ENCODE assay signal across 8 cellular contexts in genomic region chrX:44873415-44874270, GRCh38. TPM values are rescaled to one million over a fixed set of nuclear protein-coding genes. Genes with fewer than 3 reads are reported as not detected.
DNase-seq lines count a peak whose midpoint lies in the region; ATAC-seq, FAIRE-seq and TF ChIP-seq lines count a peak whose summit lies in the region.

No MANE protein-coding gene starts in this region.

- H3K27ac Mint-ChIP-seq in activated naive CD8-positive, alpha-beta T cell treated with anti-CD3 and anti-CD28 coated beads for 36 hours: peak overlapping the region; percentile 98

- POLR2A ChIA-PET in SK-N-SH (lab: Yijun Ruan, JAX): interaction anchor here (0.7 to 0.8 kb wide), 2 partner anchors 198 to 333 kb away, joined by 3 read pairs; no protein-coding TSS in a partner anchor

- no peaks in the 10 kb centered on the region for H3K27me3 Mint-ChIP-seq in activated naive CD8-positive, alpha-beta T cell treated with anti-CD3 and anti-CD28 coated beads for 36 hours

- FAIRE-seq in GM12892 (lab: Jason Lieb, UNC): no peak

- H3K4me1 ChIP-seq in SK-N-SH (ENCODE audit: control insufficient read depth in 1 of 2, insufficient read depth in 2 of 2, low read depth in 1 of 2, low read length in 1 of 2): peaks cover 0 to 4% of the 10 kb centered on the region in 2 experiments; a peak in 3 of 4 replicates
- no peaks in the 10 kb centered on the region for H3K4me1 ChIP-seq in aorta (ENCODE audit: control insufficient read depth in 1 of 2, insufficient read depth in 2 of 2, low read length in 2 of 2)

- H3K4me1 Mint-ChIP-seq in activated naive CD8-positive, alpha-beta T cell treated with anti-CD3 and anti-CD28 coated beads for 36 hours: peaks cover 1% of the 10 kb centered on the region

- peaks cover 72% of the 10 kb centered on the region for H3K79me2 ChIP-seq in SK-N-SH (ENCODE audit: insufficient read depth)

- peak overlapping the region; percentile 93 for H3K4me3 Mint-ChIP-seq in activated naive CD8-positive, alpha-beta T cell treated with anti-CD3 and anti-CD28 coated beads for 36 hours

- peaks cover 0 to 3% of the 10 kb centered on the region in 2 experiments for H3K36me3 ChIP-seq in SK-N-SH (replicated peaks in 1 of 2; ENCODE audit: control insufficient read depth in 1 of 2, insufficient read depth in 2 of 2, low read length in 1 of 2)
- no peaks in the 10 kb centered on the region for H3K36me3 ChIP-seq in aorta (ENCODE audit: control insufficient read depth in 1 of 2, insufficient read depth in 2 of 2, low read length in 1 of 2)

- peak; percentile 30 for TF ChIP-seq RAD21 in SK-N-SH (IDR thresholded peaks at IDR 0.05; ENCODE audit: low read length)

- TF ChIP-seq CTCF in HL-60 (IDR thresholded peaks at IDR 0.05; ENCODE audit: insufficient read depth, low read length): no peak
- TF ChIP-seq CTCF in SK-N-SH (IDR thresholded peaks at IDR 0.05): no peak

- H3F3A ChIP-seq in SK-N-SH (replicated peaks; ENCODE audit: insufficient read depth): peaks cover 10% of the 10 kb centered on the region

- H4K20me1 ChIP-seq in SK-N-SH (ENCODE audit: insufficient read depth): peaks cover 19% of the 10 kb centered on the region

- H3K9me3 ChIP-seq in SK-N-SH: no peaks in the 10 kb centered on the region
- no peaks in the 10 kb centered on the region for H3K9me3 ChIP-seq in aorta (ENCODE audit: control insufficient read depth, low read length)

- H2AFZ ChIP-seq in SK-N-SH (ENCODE audit: low read depth): peak overlapping the region; percentile 81

- peaks cover 6% of the 10 kb centered on the region for H3K36me3 Mint-ChIP-seq in activated naive CD8-positive, alpha-beta T cell treated with anti-CD3 and anti-CD28 coated beads for 36 hours

- H3K4me2 ChIP-seq in SK-N-SH: peak overlapping the region; percentile 84

- CTCF ChIA-PET in SK-N-SH (lab: Yijun Ruan, JAX): interaction anchor here (0.6 to 1.2 kb wide), 6 partner anchors 25 to 324 kb away, joined by 3 to 5 read pairs (median 3); no protein-coding TSS in a partner anchor

- H3K4me3 ChIP-seq in HL-60 (replicated peaks; ENCODE audit: insufficient read depth, low read length) (peak overlapping the region; percentile 61), SK-N-SH (ENCODE audit: low read depth in 2 of 2, low read length in 1 of 2) (peak overlapping the region; percentile 87 to 92), aorta (ENCODE audit: low read length in 2 of 2) (peak overlapping the region; percentile 81 to 97)

- no peaks in the 10 kb centered on the region for H3K9me3 Mint-ChIP-seq in activated naive CD8-positive, alpha-beta T cell treated with anti-CD3 and anti-CD28 coated beads for 36 hours

- TF ChIP-seq EP300 in SK-N-SH (IDR thresholded peaks at IDR 0.05; ENCODE audit: borderline replicate concordance in 1 of 2, low read depth in 1 of 2, low read length in 1 of 2): peak in 1 of 2 experiments; percentile 11; a peak in 1 of 4 replicates

- DNase-seq in GM12892 (ENCODE audit: insufficient read length) (peak; percentile 31), HL-60 (ENCODE audit: low read depth in 1 of 2, low spot score in 1 of 2) (peak in 1 of 2 experiments; percentile 80), SK-N-SH (peak; percentile 74), cardiac septum (ENCODE audit: low spot score) (peak; percentile 81), pons (ENCODE audit: low spot score) (peak; percentile 20), aorta (peak; percentile 72 to 89)
- peak; percentile 39 for DNase-seq in activated naive CD8-positive, alpha-beta T cell treated with anti-CD3 and anti-CD28 coated beads for 36 hours

- TF ChIP-seq POLR2A in GM12892 (IDR thresholded peaks at IDR 0.05; ENCODE audit: low read depth, low read length): peak; percentile 62; the same call in 1 of the 2 replicates

- WGBS in SK-N-SH (ENCODE audit: low lambda C conversion rate): 1% methylated on average over 44 of the region's 99 CpGs
- 0% methylated on average over 60 to 99 of the region's 99 CpGs for WGBS in aorta, 2 donors

- H3K9ac ChIP-seq in SK-N-SH: peak overlapping the region; percentile 96

- no peaks in the 10 kb centered on the region for H3K27me3 ChIP-seq in HL-60 (ENCODE audit: insufficient read depth, poor library complexity, severe bottlenecking)
- no peaks in the 10 kb centered on the region for H3K27me3 ChIP-seq in SK-N-SH (ENCODE audit: insufficient read depth)
- H3K27me3 ChIP-seq in aorta (ENCODE audit: control insufficient read depth in 1 of 2, insufficient read depth in 2 of 2, low read length in 1 of 2): no peaks in the 10 kb centered on the region

- H3K27ac ChIP-seq in HL-60 (replicated peaks) (peak overlapping the region; percentile 96), SK-N-SH (ENCODE audit: low read depth in 2 of 2, low read length in 1 of 2) (peak overlapping the region; percentile 90 to 94), aorta (ENCODE audit: low read depth in 1 of 2, low read length in 2 of 2) (peak overlapping the region; percentile 46 to 66)

- no peaks in the 10 kb centered on the region for H3K9me2 ChIP-seq in SK-N-SH

- intact Hi-C loops in cardiac septum (cut with DNase I) (loop anchor here (5.0 to 10.0 kb wide), 4 partner anchors 89 to 329 kb away; partner anchors contain the start of gene FUNDC1), aorta (cut with DNase I) (loop anchor here in 1 of 2 donors (10.0 kb wide), 1 partner anchor 191 kb away; no protein-coding TSS in a partner anchor)

- ATAC-seq in aorta (ENCODE audit: low FRiP score): peak; percentile 53
- ATAC-seq in HG02623 (IDR thresholded peaks at IDR 0.05; ENCODE audit: unreplicated experiment): no peak

TF ChIP-seq in SK-N-SH, 30 proteins besides CTCF, POLR2A, EP300 and RAD21:
- no peak for TF ChIP-seq FOSL2 (IDR thresholded peaks at IDR 0.05; ENCODE audit: borderline replicate concordance, low read depth)
- no peak for TF ChIP-seq FOXM1 (IDR thresholded peaks at IDR 0.05; ENCODE audit: low read depth)
- peak; percentile 43; the same call in 1 of the 2 replicates for TF ChIP-seq TAF1 (IDR thresholded peaks at IDR 0.05; ENCODE audit: borderline replicate concordance, low read depth, low read length)
- TF ChIP-seq MEF2A (IDR thresholded peaks at IDR 0.05; ENCODE audit: borderline replicate concordance, low read depth): no peak
- no peak for TF ChIP-seq JUND (IDR thresholded peaks at IDR 0.05)
- TF ChIP-seq SIN3A (IDR thresholded peaks at IDR 0.05; ENCODE audit: borderline replicate concordance, low read depth, low read length): peak; percentile 46; the same call in 1 of the 2 replicates
- no peak; the same call in 1 of the 2 replicates for TF ChIP-seq SMC3 (IDR thresholded peaks at IDR 0.05; ENCODE audit: low read depth, low read length)
- no peak for TF ChIP-seq GABPA (IDR thresholded peaks at IDR 0.05; ENCODE audit: low read depth)
- TF ChIP-seq POLR2AphosphoS5 (IDR thresholded peaks at IDR 0.05; ENCODE audit: low read depth, low read length): no peak
- no peak for TF ChIP-seq RXRA (IDR thresholded peaks at IDR 0.05; ENCODE audit: borderline replicate concordance, low read depth)
- TF ChIP-seq, protein P1, sequence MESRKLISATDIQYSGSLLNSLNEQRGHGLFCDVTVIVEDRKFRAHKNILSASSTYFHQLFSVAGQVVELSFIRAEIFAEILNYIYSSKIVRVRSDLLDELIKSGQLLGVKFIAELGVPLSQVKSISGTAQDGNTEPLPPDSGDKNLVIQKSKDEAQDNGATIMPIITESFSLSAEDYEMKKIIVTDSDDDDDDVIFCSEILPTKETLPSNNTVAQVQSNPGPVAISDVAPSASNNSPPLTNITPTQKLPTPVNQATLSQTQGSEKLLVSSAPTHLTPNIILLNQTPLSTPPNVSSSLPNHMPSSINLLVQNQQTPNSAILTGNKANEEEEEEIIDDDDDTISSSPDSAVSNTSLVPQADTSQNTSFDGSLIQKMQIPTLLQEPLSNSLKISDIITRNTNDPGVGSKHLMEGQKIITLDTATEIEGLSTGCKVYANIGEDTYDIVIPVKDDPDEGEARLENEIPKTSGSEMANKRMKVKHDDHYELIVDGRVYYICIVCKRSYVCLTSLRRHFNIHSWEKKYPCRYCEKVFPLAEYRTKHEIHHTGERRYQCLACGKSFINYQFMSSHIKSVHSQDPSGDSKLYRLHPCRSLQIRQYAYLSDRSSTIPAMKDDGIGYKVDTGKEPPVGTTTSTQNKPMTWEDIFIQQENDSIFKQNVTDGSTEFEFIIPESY (IDR thresholded peaks at IDR 0.05; ENCODE audit: borderline replicate concordance, low read depth): no peak
- no peak for TF ChIP-seq ELF1 (IDR thresholded peaks at IDR 0.05)
- peak; percentile 89 for TF ChIP-seq YY1 (IDR thresholded peaks at IDR 0.05; ENCODE audit: low read depth)
- 0 out of 2 replicates have a peak, but pooled peaks have one; percentile 28 for TF ChIP-seq TEAD4 (IDR thresholded peaks at IDR 0.05; ENCODE audit: borderline replicate concordance, insufficient read depth)
- no peak for TF ChIP-seq RCOR1 (IDR thresholded peaks at IDR 0.05; ENCODE audit: low read length)
TF ChIP-seq in SK-N-SH: peak in this region for 4.

RNA-seq across cellular contexts. Expression of gene KDM6A, which starts 0.7 kb away (rescaled TPM):
- 20.0 TPM for polyA plus RNA-seq in GM12892 (2012; ENCODE audit: missing spikeins)
- polyA plus RNA-seq in SK-N-SH (2012; rRNA removed) (7.4 and 9.3 TPM in 2 replicates), aorta (10 to 100 TPM in 1 of 2 donors, 1 to 10 TPM in 1; 6.3 to 13.3 TPM)
- polyA plus RNA-seq in SK-N-SH (2012; cell fraction: cytosol; rRNA removed): 6.4 and 6.6 TPM in 2 replicates
- 9.6 and 37.4 TPM in 2 replicates for polyA plus RNA-seq in SK-N-SH (2012; cell fraction: nucleus; rRNA removed)
- total RNA-seq in activated naive CD8-positive, alpha-beta T cell treated with anti-CD3 and anti-CD28 coated beads for 36 hours: 10 to 100 TPM; 15.8 to 17.4 TPM
- total RNA-seq in cardiac septum (18.1 TPM), aorta (10 to 100 TPM; 31.7 to 42.3 TPM)

RNA-seq across cellular contexts. Expression of gene DUSP21, which starts 29.8 kb away (rescaled TPM):
- not detected for polyA plus RNA-seq in GM12892 (2012; ENCODE audit: missing spikeins)
- polyA plus RNA-seq in SK-N-SH (2012; rRNA removed) (not detected in 2 replicates), aorta (not detected)
- polyA plus RNA-seq in SK-N-SH (2012; cell fraction: cytosol; rRNA removed): not detected in 2 replicates
- not detected in 2 replicates for polyA plus RNA-seq in SK-N-SH (2012; cell fraction: nucleus; rRNA removed)
- not detected for total RNA-seq in activated naive CD8-positive, alpha-beta T cell treated with anti-CD3 and anti-CD28 coated beads for 36 hours
- total RNA-seq in cardiac septum (not detected), aorta (not detected)
